Comparison of ENCODE assay signal across 8 cellular contexts in the genomic region with DNA sequence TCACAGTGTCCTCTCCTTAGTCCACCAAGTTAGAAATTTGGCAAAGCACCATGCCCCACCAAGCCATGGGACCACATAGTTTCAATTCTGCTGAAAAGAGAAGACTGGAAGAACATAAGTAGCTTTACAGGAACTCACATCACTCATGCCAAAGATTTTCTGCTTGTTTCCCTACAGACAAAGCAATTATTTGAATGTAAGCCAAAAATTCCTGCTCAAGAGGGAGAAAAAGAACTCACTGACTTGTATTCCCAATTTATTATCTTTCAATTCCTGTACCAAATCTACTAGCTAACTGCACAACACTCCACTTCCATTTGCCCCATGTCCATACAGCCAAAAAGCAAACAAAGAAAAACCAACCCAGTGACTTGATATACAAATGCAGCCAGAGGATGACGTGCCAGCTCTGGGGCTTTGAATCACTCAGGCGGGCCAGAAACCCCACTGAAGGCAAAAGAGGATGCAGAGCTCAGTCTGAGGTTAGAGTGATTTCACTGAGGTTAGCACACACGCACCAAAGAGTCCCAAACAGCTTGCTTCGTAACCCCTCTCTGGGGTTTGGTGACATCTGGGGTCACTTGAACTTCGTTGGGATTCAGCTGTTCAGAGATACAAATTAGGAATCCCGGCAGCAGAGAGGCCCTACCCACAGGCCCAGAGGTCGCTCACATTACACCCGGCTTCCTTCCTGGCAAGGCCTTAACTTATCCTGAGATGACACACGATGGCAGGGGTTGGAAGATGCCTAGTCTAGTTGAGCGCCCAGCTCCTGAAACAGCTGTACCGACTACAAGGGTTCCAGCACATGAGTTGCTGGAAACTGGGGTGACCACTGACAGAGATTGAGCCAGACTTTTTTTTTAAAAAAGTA. TPM values are rescaled to one million over a fixed set of nuclear protein-coding genes. Genes with fewer than 3 reads are reported as not detected.
DNase-seq lines count a peak whose midpoint lies in the region; ATAC-seq, FAIRE-seq and TF ChIP-seq lines count a peak whose summit lies in the region.

No MANE protein-coding gene starts in this region.

- WGBS in small intestine, 3 donors, result 34 to 59% (median 47%) methylated on average over 11 of the region's 11 CpGs

- no peaks in the 10 kb centered on the region for H3K9me3 ChIP-seq in OCI-LY3 (ENCODE audit: insufficient read depth, low read length)
- H3K9me3 ChIP-seq in small intestine (ENCODE audit: control insufficient read depth, low read depth), result no peaks in the 10 kb centered on the region

- CTCF ChIA-PET in RWPE1 (lab: Yijun Ruan, JAX), result interaction anchor here (0.8 kb wide), 1 partner anchor 463 kb away, joined by 4 read pairs; no protein-coding TSS in a partner anchor

- peak overlapping the region; percentile 88 for H3K4me3 ChIP-seq in OCI-LY3 (ENCODE audit: low read length)
- peak overlapping the region; percentile 58 to 69 for H3K4me3 ChIP-seq in small intestine (ENCODE audit: low read depth in 1 of 2, low read length in 2 of 2)

- TF ChIP-seq POLR2A in GM18526 (IDR thresholded peaks at IDR 0.05; ENCODE audit: extremely low read depth, insufficient read length), result peak; percentile 27

- H3K27ac ChIP-seq in OCI-LY3 (ENCODE audit: low read length) (peak overlapping the region; percentile 95), small intestine (ENCODE audit: low read depth in 1 of 2, low read length in 1 of 2) (peak overlapping the region in 1 of 2 donors; percentile 82), RWPE1 (no peak overlapping the region)

- TF ChIP-seq CTCF in OCI-LY3 (IDR thresholded peaks at IDR 0.05; ENCODE audit: low read depth, low read length) (no peak; the same call in 1 of the 2 replicates), RWPE1 (conservative IDR thresholded peaks at IDR 0.05; ENCODE audit: low read depth) (no peak)

- H3K36me3 ChIP-seq in OCI-LY3 (replicated peaks; ENCODE audit: low read depth, low read length), result peaks cover 17% of the 10 kb centered on the region
- H3K36me3 ChIP-seq in small intestine (ENCODE audit: control insufficient read depth in 2 of 2, insufficient read depth in 2 of 2, low read length in 2 of 2), result no peaks in the 10 kb centered on the region

- no peak overlapping the region for H2AFZ ChIP-seq in OCI-LY3 (ENCODE audit: low read depth, low read length)

- DNase-seq in activated naive CD4-positive, alpha-beta T cell (lab: John Stamatoyannopoulos, UW), result peak; percentile 22 to 56 (median 38)
- DNase-seq in left cardiac atrium, result peak; percentile 78
- peak; percentile 51 for DNase-seq in small intestine
- no peak for DNase-seq in RWPE1 (ENCODE audit: low spot score)
- DNase-seq in 8988T, result no peak

- H3K27me3 ChIP-seq in OCI-LY3 (ENCODE audit: low read depth, low read length), result no peaks in the 10 kb centered on the region
- H3K27me3 ChIP-seq in small intestine (ENCODE audit: control insufficient read depth in 2 of 2, insufficient read depth in 2 of 2, low read length in 2 of 2), result no peaks in the 10 kb centered on the region

- ATAC-seq in HG02798 (IDR thresholded peaks at IDR 0.05; ENCODE audit: poor library complexity, unreplicated experiment) (peak; percentile 54), left cardiac atrium (peak; percentile 49 to 62)

- H3K9ac ChIP-seq in OCI-LY3 (ENCODE audit: low read length), result peak overlapping the region; percentile 97

- POLR2A ChIA-PET in RWPE1 (lab: Yijun Ruan, JAX; ENCODE audit: low non-redundant PET), result no interaction called here

- peaks cover 41% of the 10 kb centered on the region for H4K20me1 ChIP-seq in OCI-LY3 (ENCODE audit: insufficient read depth, low read length)

- H3K79me2 ChIP-seq in OCI-LY3 (ENCODE audit: low read length), result peaks cover 88% of the 10 kb centered on the region

- intact Hi-C loops in left cardiac atrium (cut with DNase I), result loop anchor here (10.0 kb wide), 3 partner anchors 117 to 227 kb away; no protein-coding TSS in a partner anchor

- H3K4me1 ChIP-seq in OCI-LY3 (ENCODE audit: low read length) (peaks cover 80% of the 10 kb centered on the region), small intestine (ENCODE audit: control insufficient read depth in 2 of 2, insufficient read depth in 1 of 2, low read depth in 1 of 2, low read length in 1 of 2) (peaks cover 0 to 17% of the 10 kb centered on the region in 2 donors)

- FAIRE-seq in small intestine (lab: Jason Lieb, UNC), result no peak

- peak overlapping the region; percentile 87 for H3K4me2 ChIP-seq in OCI-LY3 (ENCODE audit: low read length)

RNA-seq across cellular contexts. Expression of gene RFTN1, which starts 1.7 kb away (rescaled TPM):
- 10 to 100 TPM; 28.0 to 28.8 TPM for total RNA-seq in left cardiac atrium
- 10 to 100 TPM in 2 of 3 donors, 1 to 10 TPM in 1; 1.8 to 18.4 (median 11.9) TPM for polyA plus RNA-seq in small intestine

Comparison
In these comparisons a context has a peak if more than half of its experiments do, and no peak if none do; other contexts are left out.
1. DNase-seq: peak in activated naive CD4-positive, alpha-beta T cell (4 of 4), left cardiac atrium (single experiment) and small intestine (single experiment); none in RWPE1 (single experiment) and 8988T (single experiment).